In the genomic region with DNA sequence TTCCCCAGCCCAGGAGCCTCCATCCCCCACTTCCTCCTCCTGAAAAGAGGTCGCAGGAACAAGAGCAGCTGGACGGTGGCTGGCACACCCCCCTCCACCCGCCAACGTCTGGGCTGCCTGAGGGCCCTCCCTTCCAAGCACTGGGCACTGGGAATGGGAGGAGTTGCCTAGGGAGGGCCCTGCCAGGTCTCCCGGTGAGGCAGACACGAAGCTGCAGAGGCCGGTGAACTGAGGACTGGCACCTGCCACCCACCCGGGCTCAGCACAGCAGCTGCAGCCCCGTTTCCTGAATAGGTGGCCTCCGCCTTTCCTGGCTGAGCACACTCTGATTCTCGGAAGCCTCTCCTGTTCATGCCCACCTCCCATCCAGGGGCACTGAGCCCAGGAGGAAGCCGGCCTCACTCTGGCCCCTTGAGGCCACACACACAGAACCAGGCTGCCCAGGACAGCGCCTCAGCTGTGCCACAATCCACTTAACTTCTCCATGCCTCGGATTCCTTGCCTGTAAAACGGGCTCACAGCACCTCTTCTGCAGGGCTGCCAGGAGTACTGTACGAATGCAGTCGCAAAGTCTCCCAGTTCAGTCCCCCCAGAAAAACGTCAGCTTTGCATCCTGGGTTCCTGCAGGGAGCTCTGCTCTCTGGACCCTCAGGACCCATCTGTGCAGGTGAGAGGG, we compare ENCODE assay signal across 9 cellular contexts. TPM values are rescaled to one million over a fixed set of nuclear protein-coding genes. Genes with fewer than 3 reads are reported as not detected.
DNase-seq lines count a peak whose midpoint lies in the region; ATAC-seq lines count a peak whose summit lies in the region.
"Had no signal": no experiment of that assay in that cellular context is flagged by ENCODE, and none has a peak within 500 bp of the region (broad histone marks: within the 10 kb centered on the region; RNA-seq: fewer than 3 reads in every experiment).

No MANE protein-coding gene starts in this region.

- no peak for ATAC-seq in naive thymus-derived CD4-positive, alpha-beta T cell
- no peak for ATAC-seq in HG03159 (IDR thresholded peaks at IDR 0.05; ENCODE audit: unreplicated experiment)

- H3K4me3 ChIP-seq in naive thymus-derived CD4-positive, alpha-beta T cell (ENCODE audit: low read length) = peak overlapping the region; percentile 30

- H3K9me3 ChIP-seq in naive thymus-derived CD4-positive, alpha-beta T cell (ENCODE audit: control insufficient read depth in 2 of 3, low read length in 3 of 3) = no peaks in the 10 kb centered on the region

- no peak overlapping the region for H3K27ac ChIP-seq in naive thymus-derived CD4-positive, alpha-beta T cell (ENCODE audit: low read depth, low read length)

- no peaks in the 10 kb centered on the region for H3K9me3 Mint-ChIP-seq in naive thymus-derived CD4-positive, alpha-beta T cell

- intact Hi-C loops in naive thymus-derived CD4-positive, alpha-beta T cell (cut with micrococcal nuclease) = loop anchor here in 1 of 2 donors (5.0 kb wide), 2 partner anchors 193 to 197 kb away; a partner anchor contains a TSS

- H3K27ac Mint-ChIP-seq in naive thymus-derived CD4-positive, alpha-beta T cell = peak overlapping the region in 1 of 9 donors; percentile 29

- CTCF ChIA-PET in naive thymus-derived CD4-positive, alpha-beta T cell (lab: Charles Lee) = interaction anchor here (0.7 to 0.8 kb wide), 2 partner anchors 9 to 51 kb away, joined by 3 to 5 read pairs; no protein-coding TSS in a partner anchor

- peaks cover 9 to 25% of the 10 kb centered on the region in 2 donors for H3K4me1 ChIP-seq in naive thymus-derived CD4-positive, alpha-beta T cell (ENCODE audit: control insufficient read depth in 2 of 2, insufficient read depth in 2 of 2, low read length in 2 of 2)

- peaks cover 11 to 35% (median 31%) of the 10 kb centered on the region in 5 donors for H3K27me3 Mint-ChIP-seq in naive thymus-derived CD4-positive, alpha-beta T cell

- H3K36me3 ChIP-seq in naive thymus-derived CD4-positive, alpha-beta T cell (ENCODE audit: control insufficient read depth in 2 of 3, insufficient read depth in 3 of 3, low read length in 3 of 3) = no peaks in the 10 kb centered on the region

- H3K4me1 Mint-ChIP-seq in naive thymus-derived CD4-positive, alpha-beta T cell = peaks cover 0 to 12% (median 9%) of the 10 kb centered on the region in 7 donors

- H3K36me3 Mint-ChIP-seq in naive thymus-derived CD4-positive, alpha-beta T cell = no peaks in the 10 kb centered on the region

- peaks cover 9 to 30% of the 10 kb centered on the region in 2 donors for H3K27me3 ChIP-seq in naive thymus-derived CD4-positive, alpha-beta T cell (ENCODE audit: control insufficient read depth in 2 of 2, insufficient read depth in 2 of 2, low read length in 2 of 2)

- DNase-seq in COR-L47 (lab: John Stamatoyannopoulos, UW) = peak; percentile 75
- DNase-seq in NCI-H2081 (lab: John Stamatoyannopoulos, UW) = peak; percentile 76 to 84
- DNase-seq in dermis blood vessel endothelial cell = peak; percentile 46
- no peak for DNase-seq in naive thymus-derived CD4-positive, alpha-beta T cell
- no peak for DNase-seq in NCI-H1048 (lab: John Stamatoyannopoulos, UW)
- DNase-seq in activated gamma-delta T cell (lab: John Stamatoyannopoulos, UW) = no peak
- no peak for DNase-seq in MV-4-11 (lab: John Stamatoyannopoulos, UW)

- peak overlapping the region; percentile 27 to 79 (median 59) for H3K4me3 Mint-ChIP-seq in naive thymus-derived CD4-positive, alpha-beta T cell

- POLR2A ChIA-PET in naive thymus-derived CD4-positive, alpha-beta T cell (lab: Charles Lee) = no interaction called here

RNA-seq across cellular contexts. Expression of a gene that starts 1.3 kb away (rescaled TPM):
- total RNA-seq in dermis blood vessel endothelial cell = 39.7 and 46.8 TPM in 2 replicates
- total RNA-seq in naive thymus-derived CD4-positive, alpha-beta T cell = 10 to 100 TPM in 2 of 5 experiments, 1 to 10 TPM in 3; 2.3 to 37.5 (median 7.4) TPM
- 1 to 10 TPM in 1 of 2 donors, under 1 TPM in 1; 0.36 to 1.2 TPM for polyA plus RNA-seq in naive thymus-derived CD4-positive, alpha-beta T cell

RNA-seq across cellular contexts. Expression of a gene that starts 9.2 kb away (rescaled TPM):
- total RNA-seq in dermis blood vessel endothelial cell = not detected in 2 replicates
- total RNA-seq in naive thymus-derived CD4-positive, alpha-beta T cell = not detected
- polyA plus RNA-seq in naive thymus-derived CD4-positive, alpha-beta T cell = not detected
- total RNA-seq: glomerular endothelial cell had no signal

RNA-seq across cellular contexts. Expression of a gene that starts 12.8 kb away (rescaled TPM):
- total RNA-seq in dermis blood vessel endothelial cell = not detected in 2 replicates
- 1 to 10 TPM in 1 of 5 experiments, under 1 TPM in 3, not detected in 1; 0.27 to 4.6 (median 0.50) TPM for total RNA-seq in naive thymus-derived CD4-positive, alpha-beta T cell
- polyA plus RNA-seq in naive thymus-derived CD4-positive, alpha-beta T cell = under 1 TPM; 0.06 to 0.25 TPM
- total RNA-seq: glomerular endothelial cell had no signal

RNA-seq across cellular contexts. Expression of a gene that starts 16.6 kb away (rescaled TPM):
- total RNA-seq in dermis blood vessel endothelial cell = 8.5 and 13.3 TPM in 2 replicates
- 100 to 1,000 TPM in 1 of 5 experiments, 10 to 100 TPM in 4; 18.4 to 112 (median 26.7) TPM for total RNA-seq in naive thymus-derived CD4-positive, alpha-beta T cell
- polyA plus RNA-seq in naive thymus-derived CD4-positive, alpha-beta T cell = 1 to 10 TPM; 1.8 to 2.5 TPM

RNA-seq across cellular contexts. Expression of a gene that starts 25.7 kb away (rescaled TPM):
- 6.0 and 36.3 TPM in 2 replicates for total RNA-seq in dermis blood vessel endothelial cell
- 10 to 100 TPM in 1 of 5 experiments, 1 to 10 TPM in 1, under 1 TPM in 3; 0.16 to 22.1 (median 0.74) TPM for total RNA-seq in naive thymus-derived CD4-positive, alpha-beta T cell
- under 1 TPM in 1 of 2 donors, not detected in 1; 0.18 TPM for polyA plus RNA-seq in naive thymus-derived CD4-positive, alpha-beta T cell

Comparison
In these comparisons a context has a peak if more than half of its experiments do, and no peak if none do; other contexts are left out.
1. DNase-seq: peak in COR-L47 (single experiment), NCI-H2081 (2 of 2) and dermis blood vessel endothelial cell (single experiment); none in naive thymus-derived CD4-positive, alpha-beta T cell (0 of 9), NCI-H1048 (single experiment), activated gamma-delta T cell (single experiment) and MV-4-11 (single experiment).